ENCODE assay signal across 2 cellular contexts in genomic region chr3:66092175-66092990, GRCh38.
TF ChIP-seq lines count a peak whose summit lies in the region.

No MANE protein-coding gene starts in this region.

TF ChIP-seq in GM23338, 12 proteins besides CTCF, POLR2A, EP300 and RAD21:
- no peak for TF ChIP-seq EZH2 (IDR thresholded peaks at IDR 0.05; ENCODE audit: low read depth, unreplicated experiment)
- no peak for TF ChIP-seq CREB1 (CRISPR knock-in tag; IDR thresholded peaks at IDR 0.05; ENCODE audit: low read depth)
- no peak for TF ChIP-seq JUNB (IDR thresholded peaks at IDR 0.05; ENCODE audit: unreplicated experiment)
- TF ChIP-seq ZNF331 (CRISPR knock-in tag; IDR thresholded peaks at IDR 0.05; ENCODE audit: low read depth), result no peak
- no peak for TF ChIP-seq ETS1 (IDR thresholded peaks at IDR 0.05)
- no peak for TF ChIP-seq REST (IDR thresholded peaks at IDR 0.05; ENCODE audit: unreplicated experiment)
- TF ChIP-seq STAT1 (IDR thresholded peaks at IDR 0.05; ENCODE audit: unreplicated experiment), result no peak
- TF ChIP-seq EZH2phosphoT487 (IDR thresholded peaks at IDR 0.05; ENCODE audit: unreplicated experiment), result no peak

TF ChIP-seq in endothelial cell of umbilical vein, 7 proteins besides CTCF, POLR2A, EP300 and RAD21:
- TF ChIP-seq JUN (IDR thresholded peaks at IDR 0.05; ENCODE audit: borderline replicate concordance, insufficient read depth, insufficient read length, low read depth) (no peak), EZH2 (IDR thresholded peaks at IDR 0.05; ENCODE audit: borderline replicate concordance, low read depth, low read length, severe bottlenecking) (no peak), POLR2AphosphoS5 (IDR thresholded peaks at IDR 0.05; ENCODE audit: insufficient read depth, low read depth, low read length) (no peak), MYC (IDR thresholded peaks at IDR 0.05; ENCODE audit: low read depth, low read length) (no peak), FOS (IDR thresholded peaks at IDR 0.05; ENCODE audit: borderline replicate concordance, insufficient read depth, low read length) (no peak), MAX (IDR thresholded peaks at IDR 0.05; ENCODE audit: insufficient read depth, insufficient read length) (no peak), GATA2 (IDR thresholded peaks at IDR 0.05; ENCODE audit: insufficient read depth, insufficient read length, low read depth, low read length) (no peak)
